ENCODE assay signal across 8 cellular contexts in the genomic region with DNA sequence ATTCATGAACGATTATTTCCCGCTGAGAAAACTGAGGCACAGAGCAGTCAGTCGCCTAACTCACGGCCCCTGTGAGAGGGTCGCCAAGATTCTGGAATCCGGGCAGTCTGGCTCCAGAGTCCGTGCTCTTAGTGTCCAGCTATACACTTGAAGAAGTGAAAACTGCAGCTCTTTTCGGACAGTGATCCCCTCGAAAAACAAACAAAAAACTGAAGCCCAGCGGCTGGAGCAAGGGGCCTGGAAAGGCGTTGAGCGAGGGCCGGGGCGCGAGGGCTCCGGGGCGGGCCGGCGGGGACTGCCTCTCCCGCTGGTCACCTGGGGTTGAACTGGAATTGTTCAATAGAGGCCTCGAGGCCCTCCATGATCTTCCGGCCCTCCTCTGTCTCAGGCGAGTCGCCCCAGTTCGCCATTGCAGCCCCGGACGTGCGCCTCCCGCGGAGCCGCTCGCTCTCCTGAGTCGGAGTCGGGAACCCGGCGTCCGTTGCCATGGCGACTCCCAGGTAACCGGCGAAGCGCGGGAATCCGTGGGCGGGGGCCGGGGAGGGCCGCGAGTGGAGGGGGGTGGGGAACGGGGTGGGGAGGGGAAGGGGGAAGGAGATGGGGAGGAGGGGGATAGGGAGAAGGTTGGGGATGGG. TPM values are rescaled to one million over a fixed set of nuclear protein-coding genes. Genes with fewer than 3 reads are reported as not detected.
DNase-seq lines count a peak whose midpoint lies in the region; ATAC-seq, FAIRE-seq and TF ChIP-seq lines count a peak whose summit lies in the region.

No MANE protein-coding gene starts in this region.

- no peak for TF ChIP-seq CTCF in bronchial epithelial cell (IDR thresholded peaks at IDR 0.05; ENCODE audit: insufficient read depth, low read length, severe bottlenecking)

- H3K36me3 ChIP-seq in bronchial epithelial cell (ENCODE audit: control insufficient read depth, insufficient read depth, low read length) = no peaks in the 10 kb centered on the region

- ATAC-seq in GM18498 (IDR thresholded peaks at IDR 0.05; ENCODE audit: unreplicated experiment) (peak; percentile 42), HG03442 (IDR thresholded peaks at IDR 0.05; ENCODE audit: unreplicated experiment) (no peak), GM21381 (IDR thresholded peaks at IDR 0.05; ENCODE audit: unreplicated experiment) (no peak), GM19452 (IDR thresholded peaks at IDR 0.05; ENCODE audit: unreplicated experiment) (no peak)

- DNase-seq in T follicular helper cell (ENCODE audit: low read depth) (peak; percentile 26), bronchial epithelial cell (ENCODE audit: low read depth) (no peak), kidney tubule cell (ENCODE audit: low spot score) (peak; percentile 80)
- DNase-seq in stimulated activated CD4-positive, alpha-beta T cell treated with anti-CD3 and anti-CD28 coated beads, Interleukin-2, amount 100 ng/mL, for 24 hours = peak; percentile 61 to 84

- H3K27me3 ChIP-seq in bronchial epithelial cell (ENCODE audit: control insufficient read depth, insufficient read depth, low read length) = no peaks in the 10 kb centered on the region

- H3K4me3 ChIP-seq in bronchial epithelial cell (ENCODE audit: low read depth, low read length) = peak overlapping the region; percentile 38

- FAIRE-seq in bronchial epithelial cell (lab: Jason Lieb, UNC) = peak; percentile 43

RNA-seq across cellular contexts. Expression of a gene that starts 0.9 kb away (rescaled TPM):
- 0.26 TPM in 1 of 2 replicates, not detected in the other for total RNA-seq in bronchial epithelial cell
